In genomic region chr5:169299651-169300467, GRCh38 we compare ENCODE assay signal across 11 cellular contexts. TPM values are rescaled to one million over a fixed set of nuclear protein-coding genes. Genes with fewer than 3 reads are reported as not detected.
DNase-seq lines count a peak whose midpoint lies in the region; ATAC-seq, FAIRE-seq and TF ChIP-seq lines count a peak whose summit lies in the region.
"Had no signal": no experiment of that assay in that cellular context is flagged by ENCODE, and none has a peak within 500 bp of the region (broad histone marks: within the 10 kb centered on the region; RNA-seq: fewer than 3 reads in every experiment).

No MANE protein-coding gene starts in this region.

- H3K4me3 ChIP-seq in bronchial epithelial cell (ENCODE audit: low read depth, low read length) = peak overlapping the region; percentile 37
- peak overlapping the region; percentile 77 for H3K4me3 ChIP-seq in iPS-20b (ENCODE audit: low read length)
- peak overlapping the region; percentile 67 for H3K4me3 ChIP-seq in skeletal muscle satellite cell (ENCODE audit: low read length)
- no peak overlapping the region for H3K4me3 ChIP-seq in PC-9

- no peak overlapping the region for H3K27ac ChIP-seq in iPS-20b (ENCODE audit: low read length)
- H3K27ac ChIP-seq in PC-9 = no peak overlapping the region

- no peaks in the 10 kb centered on the region for H3F3A ChIP-seq in PC-9 (ENCODE audit: insufficient read depth, low read depth)

- no peaks in the 10 kb centered on the region for H3K9me3 Mint-ChIP-seq in effector memory CD8-positive, alpha-beta T cell
- H3K9me3 Mint-ChIP-seq: activated T-cell treated with anti-CD3 and anti-CD28 coated beads, Interleukin-2, amount 50 U/mL, for 72 hours had no signal

- peaks cover 32 to 74% of the 10 kb centered on the region in 2 donors for H3K27me3 Mint-ChIP-seq in effector memory CD8-positive, alpha-beta T cell

- no TSS peak for BruUV-seq in PC-9 (replicated peaks; lab: Mats Ljungman, UMichigan)

- H3K9me3 ChIP-seq in iPS-20b (ENCODE audit: insufficient read depth, low read depth, low read length) = no peaks in the 10 kb centered on the region
- no peaks in the 10 kb centered on the region for H3K9me3 ChIP-seq in skeletal muscle satellite cell (replicated peaks; ENCODE audit: low read length)
- no peaks in the 10 kb centered on the region for H3K9me3 ChIP-seq in PC-9 (ENCODE audit: insufficient read depth, low read depth)

- H3K27ac Mint-ChIP-seq in effector memory CD8-positive, alpha-beta T cell = no peak overlapping the region
- H3K27ac Mint-ChIP-seq: activated T-cell treated with anti-CD3 and anti-CD28 coated beads, Interleukin-2, amount 50 U/mL, for 72 hours had no signal

- H4K20me1 ChIP-seq in PC-9 (ENCODE audit: insufficient read depth) = no peaks in the 10 kb centered on the region

- H3K79me2 ChIP-seq in PC-9 (ENCODE audit: low read depth) = no peaks in the 10 kb centered on the region

- in situ Hi-C loops in G401 (cut with HindIII; ENCODE audit: low sequenced_read_pairs) = no loop called here

- CTCF ChIA-PET in PC-9 (lab: Charles Lee) = no interaction called here

- H3K4me1 ChIP-seq in iPS-20b (ENCODE audit: insufficient read depth, low read length) = peaks cover 8% of the 10 kb centered on the region; the same call in 1 of the 2 replicates
- H3K4me1 ChIP-seq in skeletal muscle satellite cell (ENCODE audit: control insufficient read depth, insufficient read depth, low read length) = peaks cover 28% of the 10 kb centered on the region
- no peaks in the 10 kb centered on the region for H3K4me1 ChIP-seq in PC-9 (replicated peaks; ENCODE audit: insufficient read depth)

- intact Hi-C loops in PC-9 (cut with micrococcal nuclease; ENCODE audit: unreplicated experiment) = loop anchor here (5.0 to 10.0 kb wide), 2 partner anchors 115 to 313 kb away; no protein-coding TSS in a partner anchor

- H3K4me3 Mint-ChIP-seq in effector memory CD8-positive, alpha-beta T cell = peak overlapping the region in 1 of 2 donors; percentile 10

- H3K9ac ChIP-seq in iPS-20b (ENCODE audit: low read depth, low read length) (no peak overlapping the region), skeletal muscle satellite cell (ENCODE audit: low read depth, low read length) (peak overlapping the region; percentile 42)

- H3K36me3 ChIP-seq in bronchial epithelial cell (ENCODE audit: control insufficient read depth, insufficient read depth, low read length) (no peaks in the 10 kb centered on the region), iPS-20b (ENCODE audit: insufficient read depth, low read depth, low read length) (no peaks in the 10 kb centered on the region), skeletal muscle satellite cell (ENCODE audit: insufficient read depth, low read length) (no peaks in the 10 kb centered on the region), PC-9 (ENCODE audit: low read depth) (no peaks in the 10 kb centered on the region)

- ATAC-seq in HG03439 (IDR thresholded peaks at IDR 0.05; ENCODE audit: unreplicated experiment) = no peak
- no peak for ATAC-seq in effector memory CD8-positive, alpha-beta T cell (replicated peaks)
- ATAC-seq: activated T-cell treated with anti-CD3 and anti-CD28 coated beads, Interleukin-2, amount 50 U/mL, for 72 hours had no signal

- H3K4me2 ChIP-seq in skeletal muscle satellite cell (ENCODE audit: low read length) = peak overlapping the region; percentile 87
- H3K4me2 ChIP-seq in PC-9 = no peak overlapping the region

- POLR2A ChIA-PET in PC-9 (lab: Charles Lee; ENCODE audit: unreplicated experiment) = no interaction called here

- DNase-seq in G401 (ENCODE audit: low spot score) (peak; percentile 59), bronchial epithelial cell (ENCODE audit: low read depth) (peak; percentile 6), PC-9 (no peak)
- no peak for DNase-seq in effector memory CD8-positive, alpha-beta T cell
- DNase-seq in stimulated activated CD4-positive, alpha-beta T cell treated with anti-CD3 and anti-CD28 coated beads, Interleukin-2, amount 100 ng/mL, for 48 hours = no peak
- DNase-seq: activated T-cell treated with anti-CD3 and anti-CD28 coated beads, Interleukin-2, amount 50 U/mL, for 72 hours; NCI-H1092 had no signal

- H3K27me3 ChIP-seq in bronchial epithelial cell (ENCODE audit: control insufficient read depth, insufficient read depth, low read length) (no peaks in the 10 kb centered on the region), iPS-20b (ENCODE audit: insufficient read depth, low read length) (peaks cover 70% of the 10 kb centered on the region), skeletal muscle satellite cell (ENCODE audit: control insufficient read depth, insufficient read depth, low read length) (peaks cover 54% of the 10 kb centered on the region), PC-9 (ENCODE audit: insufficient read depth, low read depth) (0 out of 2 replicates have a peak, but pooled peaks cover 10% of the 10 kb centered on the region)

- H3K36me3 Mint-ChIP-seq in effector memory CD8-positive, alpha-beta T cell (ENCODE audit: insufficient read depth) = peaks cover 4% of the 10 kb centered on the region

- no peak for TF ChIP-seq CTCF in bronchial epithelial cell (IDR thresholded peaks at IDR 0.05; ENCODE audit: insufficient read depth, low read length, severe bottlenecking)
- TF ChIP-seq CTCF in PC-9 (conservative IDR thresholded peaks at IDR 0.05) = no peak

- H2AFZ ChIP-seq in PC-9 = no peak overlapping the region

- no peaks in the 10 kb centered on the region for H3K9me2 ChIP-seq in PC-9 (ENCODE audit: insufficient read depth)

- H3K4me1 Mint-ChIP-seq in effector memory CD8-positive, alpha-beta T cell (ENCODE audit: low read depth in 2 of 2) = peaks cover 4 to 10% of the 10 kb centered on the region in 2 donors

- no peak for FAIRE-seq in bronchial epithelial cell (lab: Jason Lieb, UNC)

RNA-seq across cellular contexts. Expression of gene SLIT3, which starts 1.1 kb away (rescaled TPM):
- total RNA-seq in G401 (2014; rRNA removed; shearing (Covaris generic)) = 0.03 TPM in 1 of 2 replicates, not detected in the other
- total RNA-seq in bronchial epithelial cell (0.79 and 1.7 TPM in 2 replicates), PC-9 (2021) (not detected in 2 replicates)
- 0.25 and 1.1 TPM in 2 replicates for total RNA-seq in skeletal muscle satellite cell (2012; rRNA removed)
- total RNA-seq: T-helper 1 cell treated with Interleukin-12 subunit alpha and Interleukin-12 subunit beta and Interleukin-4 antibody, amounts not matched to agents 30 ng/mL and 1 ng/mL, for 36 hours had no signal

Comparison
In these comparisons a context has a peak if more than half of its experiments do, and no peak if none do; other contexts are left out.
1. DNase-seq: peak in G401 (single experiment) and bronchial epithelial cell (single experiment); none in effector memory CD8-positive, alpha-beta T cell (0 of 3), PC-9 (0 of 2) and stimulated activated CD4-positive, alpha-beta T cell treated with anti-CD3 and anti-CD28 coated beads, Interleukin-2, amount 100 ng/mL, for 48 hours (0 of 2).